8 cellular contexts compared by ENCODE assay signal in the genomic region with DNA sequence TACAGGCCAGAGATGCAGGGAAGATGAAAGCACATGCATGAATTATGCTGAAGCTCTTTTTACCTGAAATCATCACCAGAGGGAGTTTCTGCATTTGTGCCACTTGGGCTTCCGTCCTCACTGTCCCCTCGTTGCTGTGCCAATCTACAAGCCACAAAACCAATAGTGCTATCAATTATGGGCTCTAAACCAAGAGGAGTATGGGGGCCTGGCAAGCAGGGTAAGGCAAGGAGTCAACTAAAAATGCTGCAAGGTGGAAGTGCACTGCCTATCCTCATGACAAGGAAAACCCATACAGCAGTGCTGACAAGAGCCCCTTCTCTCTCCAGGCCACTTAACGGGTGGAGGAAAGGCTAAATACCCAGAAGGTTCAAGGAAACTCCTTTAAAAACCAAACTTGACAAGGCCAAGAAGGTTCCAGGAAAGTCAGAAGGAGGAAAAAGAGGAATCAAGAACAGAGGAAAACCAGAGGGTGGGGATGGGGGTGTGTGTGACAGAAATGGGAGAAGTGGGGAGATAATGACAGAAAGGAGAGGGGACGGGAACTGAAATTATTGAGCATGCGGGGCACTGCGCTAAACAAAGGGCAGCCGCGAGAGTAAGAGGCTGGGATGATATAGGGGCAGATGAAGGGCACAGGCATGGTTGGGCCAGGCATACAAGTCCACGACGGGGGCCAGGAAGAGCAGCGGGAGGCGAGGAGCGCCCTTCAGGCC.
DNase-seq lines count a peak whose midpoint lies in the region; ATAC-seq and TF ChIP-seq lines count a peak whose summit lies in the region.

No MANE protein-coding gene starts in this region.

- H3K36me3 Mint-ChIP-seq in activated T-cell treated with anti-CD3 and anti-CD28 coated beads, Interleukin-2, amount 50 U/mL, for 24 hours (ENCODE audit: low read depth), result peaks cover 38% of the 10 kb centered on the region

- H3K36me3 ChIP-seq in neutrophil, result peaks cover 10% of the 10 kb centered on the region

- peaks cover 17% of the 10 kb centered on the region in 2 experiments for H3K4me1 ChIP-seq in neutrophil (ENCODE audit: control insufficient read depth in 1 of 2, insufficient read depth in 1 of 2, low read depth in 1 of 2, low read length in 1 of 2)

- no peaks in the 10 kb centered on the region for H3K9me3 Mint-ChIP-seq in activated T-cell treated with anti-CD3 and anti-CD28 coated beads, Interleukin-2, amount 50 U/mL, for 24 hours

- H3K4me3 ChIP-seq in fibroblast of mammary gland (ENCODE audit: control insufficient read depth, low read depth, low read length), result peak overlapping the region; percentile 71
- H3K4me3 ChIP-seq in neutrophil (ENCODE audit: low read depth in 1 of 2, low read length in 1 of 2), result peak overlapping the region; percentile 69 to 71

- H3K27ac Mint-ChIP-seq in activated T-cell treated with anti-CD3 and anti-CD28 coated beads, Interleukin-2, amount 50 U/mL, for 24 hours, result peak overlapping the region; percentile 87

- ATAC-seq in GM21447 (IDR thresholded peaks at IDR 0.05; ENCODE audit: unreplicated experiment), result peak; percentile 25
- ATAC-seq in HG02852 (IDR thresholded peaks at IDR 0.05; ENCODE audit: unreplicated experiment), result no peak
- no peak for ATAC-seq in GM18519 (IDR thresholded peaks at IDR 0.05; ENCODE audit: low FRiP score, unreplicated experiment)

- H3K27ac ChIP-seq in neutrophil, result peak overlapping the region; percentile 73

- TF ChIP-seq CTCF in fibroblast of mammary gland (conservative IDR thresholded peaks at IDR 0.05; ENCODE audit: control insufficient read depth, insufficient read depth, low read depth, low read length) (peak; percentile 25), neutrophil (IDR thresholded peaks at IDR 0.05) (no peak)

- H3K27me3 ChIP-seq in neutrophil, result no peaks in the 10 kb centered on the region

- peaks cover 18% of the 10 kb centered on the region for H3K4me1 Mint-ChIP-seq in activated T-cell treated with anti-CD3 and anti-CD28 coated beads, Interleukin-2, amount 50 U/mL, for 24 hours (ENCODE audit: low read depth)

- H3K4me3 Mint-ChIP-seq in activated T-cell treated with anti-CD3 and anti-CD28 coated beads, Interleukin-2, amount 50 U/mL, for 24 hours, result peak overlapping the region; percentile 87

- no peaks in the 10 kb centered on the region for H3K9me3 ChIP-seq in neutrophil

- DNase-seq in COLO668 (lab: John Stamatoyannopoulos, UW; ENCODE audit: unreplicated experiment) (peak; percentile 2), NCI-H69 (lab: John Stamatoyannopoulos, UW) (peak; percentile 59), fibroblast of mammary gland (ENCODE audit: low read depth) (peak; percentile 28)
- DNase-seq in activated T-cell treated with anti-CD3 and anti-CD28 coated beads, Interleukin-2, amount 50 U/mL, for 24 hours, result peak; percentile 64

- H3K27me3 Mint-ChIP-seq in activated T-cell treated with anti-CD3 and anti-CD28 coated beads, Interleukin-2, amount 50 U/mL, for 24 hours, result no peaks in the 10 kb centered on the region

Comparison
In these comparisons a context has a peak if more than half of its experiments do, and no peak if none do; other contexts are left out.
1. DNase-seq: peak in every context shown above with its lines; median percentile 64 in activated T-cell treated with anti-CD3 and anti-CD28 coated beads, Interleukin-2, amount 50 U/mL, for 24 hours; 59 in NCI-H69; 28 in fibroblast of mammary gland; 2 in COLO668.